Comparison of ENCODE assay signal across 8 cellular contexts in genomic region chr22:36252754-36253522, GRCh38. TPM values are rescaled to one million over a fixed set of nuclear protein-coding genes. Genes with fewer than 3 reads are reported as not detected.
DNase-seq lines count a peak whose midpoint lies in the region; ATAC-seq and TF ChIP-seq lines count a peak whose summit lies in the region.

Gene APOL1 (plus strand): TSS chr22:36253133. CDS start chr22:36254956, 1,823 bp downstream.

- intact Hi-C loops in MCF 10A (cut with micrococcal nuclease): no loop called here
- intact Hi-C loops in left lung (cut with DNase I): no loop called here

- POLR2A ChIA-PET in MCF 10A (lab: Yijun Ruan, JAX): no interaction called here

- peak within 1 kb of the TSS; percentile 39 for H3K27ac Mint-ChIP-seq in MCF 10A (ENCODE audit: low read depth, unreplicated experiment)
- H3K27ac Mint-ChIP-seq in stimulated activated naive CD8-positive, alpha-beta T cell treated with anti-CD3 and anti-CD28 coated beads, Interleukin-15, amount 100 ng/mL, for 72 hours: peak within 1 kb of the TSS; percentile 64 to 98

- H3K27ac ChIP-seq in left lung: peak within 1 kb of the TSS; percentile 82 to 85

- no peaks in the 10 kb centered on the region for H3K9me3 Mint-ChIP-seq in MCF 10A (ENCODE audit: unreplicated experiment)
- H3K9me3 Mint-ChIP-seq in stimulated activated naive CD8-positive, alpha-beta T cell treated with anti-CD3 and anti-CD28 coated beads, Interleukin-15, amount 100 ng/mL, for 72 hours: peaks cover 8 to 10% of the 10 kb centered on the region in 2 donors

- H3K36me3 Mint-ChIP-seq in MCF 10A (ENCODE audit: insufficient read depth, unreplicated experiment): no peaks in the 10 kb centered on the region

- H3K27me3 ChIP-seq in left lung: no peaks in the 10 kb centered on the region

- peaks cover 0 to 8% of the 10 kb centered on the region in 2 donors for H3K36me3 ChIP-seq in left lung

- H3K4me1 Mint-ChIP-seq in MCF 10A (ENCODE audit: insufficient read depth, unreplicated experiment): no peaks in the 10 kb centered on the region
- H3K4me1 Mint-ChIP-seq in stimulated activated naive CD8-positive, alpha-beta T cell treated with anti-CD3 and anti-CD28 coated beads, Interleukin-15, amount 100 ng/mL, for 72 hours: peaks cover 63% of the 10 kb centered on the region

- H3K4me1 ChIP-seq in left lung: peaks cover 15 to 53% of the 10 kb centered on the region in 2 donors

- H3K4me3 Mint-ChIP-seq in MCF 10A (ENCODE audit: unreplicated experiment): no peak within 1 kb of the TSS
- peak within 1 kb of the TSS; percentile 89 to 96 for H3K4me3 Mint-ChIP-seq in stimulated activated naive CD8-positive, alpha-beta T cell treated with anti-CD3 and anti-CD28 coated beads, Interleukin-15, amount 100 ng/mL, for 72 hours

- CTCF ChIA-PET in MCF 10A (lab: Yijun Ruan, JAX): interaction anchor here (0.6 to 2.7 kb wide), 3 partner anchors 9 to 708 kb away, joined by 3 to 10 read pairs (median 3); partner anchors contain the start of gene APOL2

- peak within 1 kb of the TSS; percentile 26 to 72 for H3K4me3 ChIP-seq in left lung

- no peak for TF ChIP-seq CTCF in MCF 10A (IDR thresholded peaks at IDR 0.05; ENCODE audit: unreplicated experiment)
- TF ChIP-seq CTCF in left lung (IDR thresholded peaks at IDR 0.05): no peak

- DNase-seq in Ammon's horn (ENCODE audit: low spot score) (peak; percentile 57), RPMI8226 (peak; percentile 66), MCF 10A (ENCODE audit: unreplicated experiment) (peak; percentile 35), left lung (no peak), NCI-H146 treated with DMSO at 0.1 percent for 48 hours (lab: John Stamatoyannopoulos, UW; ENCODE audit: unreplicated experiment) (no peak), NCI-H446 treated with DMSO at 0.1 percent for 48 hours (lab: John Stamatoyannopoulos, UW) (no peak)
- DNase-seq in stimulated activated naive CD8-positive, alpha-beta T cell treated with anti-CD3 and anti-CD28 coated beads, Interleukin-15, amount 100 ng/mL, for 72 hours: peak; percentile 38 to 55

- H3K9me3 ChIP-seq in left lung: no peaks in the 10 kb centered on the region

- H3K27me3 Mint-ChIP-seq in MCF 10A (ENCODE audit: insufficient read depth, unreplicated experiment): no peaks in the 10 kb centered on the region
- H3K27me3 Mint-ChIP-seq in stimulated activated naive CD8-positive, alpha-beta T cell treated with anti-CD3 and anti-CD28 coated beads, Interleukin-15, amount 100 ng/mL, for 72 hours: no peaks in the 10 kb centered on the region

- BruUV-seq in MCF 10A (replicated peaks; lab: Mats Ljungman, UMichigan): no TSS peak

- peak; percentile 49 for ATAC-seq in GM19468 (IDR thresholded peaks at IDR 0.05; ENCODE audit: extremely low read depth, unreplicated experiment)
- peak; percentile 94 for ATAC-seq in left lung
- ATAC-seq in stimulated activated naive CD8-positive, alpha-beta T cell treated with anti-CD3 and anti-CD28 coated beads, Interleukin-15, amount 100 ng/mL, for 72 hours: peak; percentile 93

RNA-seq across cellular contexts. Expression of gene APOL1, which starts in this region (rescaled TPM):
- total RNA-seq in MCF 10A (2022): 0.14 and 0.69 TPM in 2 replicates
- total RNA-seq in left lung: 100 to 1,000 TPM in 1 of 2 donors, 10 to 100 TPM in 1; 89.4 to 109 TPM

Comparison
In these comparisons a context has a peak if more than half of its experiments do, and no peak if none do; other contexts are left out.
1. RNA of gene APOL1 (total RNA-seq): 89.4 to 109 TPM in left lung; 0.14 to 0.69 TPM in MCF 10A; every median in the first group is over 10 times any median in the second.
2. Peak in DNase-seq in MCF 10A; RNA of the gene not detected or under 1 TPM.
3. DNase-seq: peak in Ammon's horn (single experiment), RPMI8226 (single experiment) and stimulated activated naive CD8-positive, alpha-beta T cell treated with anti-CD3 and anti-CD28 coated beads, Interleukin-15, amount 100 ng/mL, for 72 hours (2 of 2); none in left lung (0 of 2), NCI-H146 treated with DMSO at 0.1 percent for 48 hours (single experiment) and NCI-H446 treated with DMSO at 0.1 percent for 48 hours (single experiment).
4. Peak in every context shown above with its lines, with median percentiles within 50 percentile points of each other: ATAC-seq.